1 cellular context compared by ENCODE assay signal in the genomic region with DNA sequence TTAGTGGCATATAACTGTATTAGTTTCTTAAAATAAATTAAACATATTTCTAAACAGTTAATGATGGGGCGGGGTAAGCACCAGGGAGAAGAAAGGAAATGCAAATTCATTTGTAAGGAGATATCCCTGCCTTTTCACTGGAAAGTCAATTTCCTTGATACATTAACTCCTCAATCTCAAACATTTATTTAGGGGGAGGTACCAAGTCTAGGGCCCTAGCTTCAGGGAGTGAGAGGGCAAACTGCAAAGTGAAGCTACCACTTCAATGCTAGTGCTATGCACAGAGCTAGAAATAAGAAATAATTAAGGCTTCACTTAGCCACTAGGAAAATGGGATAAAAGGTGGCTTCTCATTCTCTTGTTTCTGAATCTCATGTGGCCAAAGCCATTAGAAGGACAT.
TF ChIP-seq lines count a peak whose summit lies in the region.

No MANE protein-coding gene starts in this region.

TF ChIP-seq in WTC11, 78 proteins besides CTCF, POLR2A, EP300 and RAD21 (continued from another document):
- TF ChIP-seq, protein P1, sequence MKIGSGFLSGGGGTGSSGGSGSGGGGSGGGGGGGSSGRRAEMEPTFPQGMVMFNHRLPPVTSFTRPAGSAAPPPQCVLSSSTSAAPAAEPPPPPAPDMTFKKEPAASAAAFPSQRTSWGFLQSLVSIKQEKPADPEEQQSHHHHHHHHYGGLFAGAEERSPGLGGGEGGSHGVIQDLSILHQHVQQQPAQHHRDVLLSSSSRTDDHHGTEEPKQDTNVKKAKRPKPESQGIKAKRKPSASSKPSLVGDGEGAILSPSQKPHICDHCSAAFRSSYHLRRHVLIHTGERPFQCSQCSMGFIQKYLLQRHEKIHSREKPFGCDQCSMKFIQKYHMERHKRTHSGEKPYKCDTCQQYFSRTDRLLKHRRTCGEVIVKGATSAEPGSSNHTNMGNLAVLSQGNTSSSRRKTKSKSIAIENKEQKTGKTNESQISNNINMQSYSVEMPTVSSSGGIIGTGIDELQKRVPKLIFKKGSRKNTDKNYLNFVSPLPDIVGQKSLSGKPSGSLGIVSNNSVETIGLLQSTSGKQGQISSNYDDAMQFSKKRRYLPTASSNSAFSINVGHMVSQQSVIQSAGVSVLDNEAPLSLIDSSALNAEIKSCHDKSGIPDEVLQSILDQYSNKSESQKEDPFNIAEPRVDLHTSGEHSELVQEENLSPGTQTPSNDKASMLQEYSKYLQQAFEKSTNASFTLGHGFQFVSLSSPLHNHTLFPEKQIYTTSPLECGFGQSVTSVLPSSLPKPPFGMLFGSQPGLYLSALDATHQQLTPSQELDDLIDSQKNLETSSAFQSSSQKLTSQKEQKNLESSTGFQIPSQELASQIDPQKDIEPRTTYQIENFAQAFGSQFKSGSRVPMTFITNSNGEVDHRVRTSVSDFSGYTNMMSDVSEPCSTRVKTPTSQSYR (CRISPR knock-in tag; IDR thresholded peaks at IDR 0.05): no peak
- TF ChIP-seq, protein P2, sequence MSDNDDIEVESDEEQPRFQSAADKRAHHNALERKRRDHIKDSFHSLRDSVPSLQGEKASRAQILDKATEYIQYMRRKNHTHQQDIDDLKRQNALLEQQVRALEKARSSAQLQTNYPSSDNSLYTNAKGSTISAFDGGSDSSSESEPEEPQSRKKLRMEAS (CRISPR knock-in tag; IDR thresholded peaks at IDR 0.05): no peak
- TF ChIP-seq NR2C2 (CRISPR knock-in tag; IDR thresholded peaks at IDR 0.05) (no peak), NFE2L1 (CRISPR knock-in tag; IDR thresholded peaks at IDR 0.05) (no peak), ZNF416 (CRISPR knock-in tag; IDR thresholded peaks at IDR 0.05) (no peak), JUN (CRISPR knock-in tag; IDR thresholded peaks at IDR 0.05) (no peak), TCF7 (CRISPR knock-in tag; IDR thresholded peaks at IDR 0.05; ENCODE audit: low read depth) (no peak), MYBL2 (CRISPR knock-in tag; IDR thresholded peaks at IDR 0.05) (no peak), NFYB (CRISPR knock-in tag; conservative IDR thresholded peaks at IDR 0.05; ENCODE audit: low read depth) (no peak), ZNF317 (CRISPR knock-in tag; IDR thresholded peaks at IDR 0.05; ENCODE audit: borderline replicate concordance, low read depth) (no peak), NR3C1 (CRISPR knock-in tag; conservative IDR thresholded peaks at IDR 0.05; ENCODE audit: low read depth) (no peak)
- TF ChIP-seq, protein P3, sequence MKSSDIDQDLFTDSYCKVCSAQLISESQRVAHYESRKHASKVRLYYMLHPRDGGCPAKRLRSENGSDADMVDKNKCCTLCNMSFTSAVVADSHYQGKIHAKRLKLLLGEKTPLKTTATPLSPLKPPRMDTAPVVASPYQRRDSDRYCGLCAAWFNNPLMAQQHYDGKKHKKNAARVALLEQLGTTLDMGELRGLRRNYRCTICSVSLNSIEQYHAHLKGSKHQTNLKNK (CRISPR knock-in tag; IDR thresholded peaks at IDR 0.05): no peak
- TF ChIP-seq, protein P4, sequence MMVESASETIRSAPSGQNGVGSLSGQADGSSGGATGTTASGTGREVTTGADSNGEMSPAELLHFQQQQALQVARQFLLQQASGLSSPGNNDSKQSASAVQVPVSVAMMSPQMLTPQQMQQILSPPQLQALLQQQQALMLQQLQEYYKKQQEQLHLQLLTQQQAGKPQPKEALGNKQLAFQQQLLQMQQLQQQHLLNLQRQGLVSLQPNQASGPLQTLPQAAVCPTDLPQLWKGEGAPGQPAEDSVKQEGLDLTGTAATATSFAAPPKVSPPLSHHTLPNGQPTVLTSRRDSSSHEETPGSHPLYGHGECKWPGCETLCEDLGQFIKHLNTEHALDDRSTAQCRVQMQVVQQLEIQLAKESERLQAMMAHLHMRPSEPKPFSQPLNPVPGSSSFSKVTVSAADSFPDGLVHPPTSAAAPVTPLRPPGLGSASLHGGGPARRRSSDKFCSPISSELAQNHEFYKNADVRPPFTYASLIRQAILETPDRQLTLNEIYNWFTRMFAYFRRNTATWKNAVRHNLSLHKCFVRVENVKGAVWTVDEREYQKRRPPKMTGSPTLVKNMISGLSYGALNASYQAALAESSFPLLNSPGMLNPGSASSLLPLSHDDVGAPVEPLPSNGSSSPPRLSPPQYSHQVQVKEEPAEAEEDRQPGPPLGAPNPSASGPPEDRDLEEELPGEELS (CRISPR knock-in tag; IDR thresholded peaks at IDR 0.05): no peak
- TF ChIP-seq, protein P5, sequence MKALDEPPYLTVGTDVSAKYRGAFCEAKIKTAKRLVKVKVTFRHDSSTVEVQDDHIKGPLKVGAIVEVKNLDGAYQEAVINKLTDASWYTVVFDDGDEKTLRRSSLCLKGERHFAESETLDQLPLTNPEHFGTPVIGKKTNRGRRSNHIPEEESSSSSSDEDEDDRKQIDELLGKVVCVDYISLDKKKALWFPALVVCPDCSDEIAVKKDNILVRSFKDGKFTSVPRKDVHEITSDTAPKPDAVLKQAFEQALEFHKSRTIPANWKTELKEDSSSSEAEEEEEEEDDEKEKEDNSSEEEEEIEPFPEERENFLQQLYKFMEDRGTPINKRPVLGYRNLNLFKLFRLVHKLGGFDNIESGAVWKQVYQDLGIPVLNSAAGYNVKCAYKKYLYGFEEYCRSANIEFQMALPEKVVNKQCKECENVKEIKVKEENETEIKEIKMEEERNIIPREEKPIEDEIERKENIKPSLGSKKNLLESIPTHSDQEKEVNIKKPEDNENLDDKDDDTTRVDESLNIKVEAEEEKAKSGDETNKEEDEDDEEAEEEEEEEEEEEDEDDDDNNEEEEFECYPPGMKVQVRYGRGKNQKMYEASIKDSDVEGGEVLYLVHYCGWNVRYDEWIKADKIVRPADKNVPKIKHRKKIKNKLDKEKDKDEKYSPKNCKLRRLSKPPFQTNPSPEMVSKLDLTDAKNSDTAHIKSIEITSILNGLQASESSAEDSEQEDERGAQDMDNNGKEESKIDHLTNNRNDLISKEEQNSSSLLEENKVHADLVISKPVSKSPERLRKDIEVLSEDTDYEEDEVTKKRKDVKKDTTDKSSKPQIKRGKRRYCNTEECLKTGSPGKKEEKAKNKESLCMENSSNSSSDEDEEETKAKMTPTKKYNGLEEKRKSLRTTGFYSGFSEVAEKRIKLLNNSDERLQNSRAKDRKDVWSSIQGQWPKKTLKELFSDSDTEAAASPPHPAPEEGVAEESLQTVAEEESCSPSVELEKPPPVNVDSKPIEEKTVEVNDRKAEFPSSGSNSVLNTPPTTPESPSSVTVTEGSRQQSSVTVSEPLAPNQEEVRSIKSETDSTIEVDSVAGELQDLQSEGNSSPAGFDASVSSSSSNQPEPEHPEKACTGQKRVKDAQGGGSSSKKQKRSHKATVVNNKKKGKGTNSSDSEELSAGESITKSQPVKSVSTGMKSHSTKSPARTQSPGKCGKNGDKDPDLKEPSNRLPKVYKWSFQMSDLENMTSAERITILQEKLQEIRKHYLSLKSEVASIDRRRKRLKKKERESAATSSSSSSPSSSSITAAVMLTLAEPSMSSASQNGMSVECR (CRISPR knock-in tag; IDR thresholded peaks at IDR 0.05; ENCODE audit: borderline replicate concordance): no peak
- TF ChIP-seq, protein P6, sequence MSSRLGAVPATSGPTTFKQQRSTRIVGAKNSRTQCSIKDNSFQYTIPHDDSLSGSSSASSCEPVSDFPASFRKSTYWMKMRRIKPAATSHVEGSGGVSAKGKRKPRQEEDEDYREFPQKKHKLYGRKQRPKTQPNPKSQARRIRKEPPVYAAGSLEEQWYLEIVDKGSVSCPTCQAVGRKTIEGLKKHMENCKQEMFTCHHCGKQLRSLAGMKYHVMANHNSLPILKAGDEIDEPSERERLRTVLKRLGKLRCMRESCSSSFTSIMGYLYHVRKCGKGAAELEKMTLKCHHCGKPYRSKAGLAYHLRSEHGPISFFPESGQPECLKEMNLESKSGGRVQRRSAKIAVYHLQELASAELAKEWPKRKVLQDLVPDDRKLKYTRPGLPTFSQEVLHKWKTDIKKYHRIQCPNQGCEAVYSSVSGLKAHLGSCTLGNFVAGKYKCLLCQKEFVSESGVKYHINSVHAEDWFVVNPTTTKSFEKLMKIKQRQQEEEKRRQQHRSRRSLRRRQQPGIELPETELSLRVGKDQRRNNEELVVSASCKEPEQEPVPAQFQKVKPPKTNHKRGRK (CRISPR knock-in tag; IDR thresholded peaks at IDR 0.05; ENCODE audit: borderline replicate concordance): no peak
- TF ChIP-seq, protein P7, sequence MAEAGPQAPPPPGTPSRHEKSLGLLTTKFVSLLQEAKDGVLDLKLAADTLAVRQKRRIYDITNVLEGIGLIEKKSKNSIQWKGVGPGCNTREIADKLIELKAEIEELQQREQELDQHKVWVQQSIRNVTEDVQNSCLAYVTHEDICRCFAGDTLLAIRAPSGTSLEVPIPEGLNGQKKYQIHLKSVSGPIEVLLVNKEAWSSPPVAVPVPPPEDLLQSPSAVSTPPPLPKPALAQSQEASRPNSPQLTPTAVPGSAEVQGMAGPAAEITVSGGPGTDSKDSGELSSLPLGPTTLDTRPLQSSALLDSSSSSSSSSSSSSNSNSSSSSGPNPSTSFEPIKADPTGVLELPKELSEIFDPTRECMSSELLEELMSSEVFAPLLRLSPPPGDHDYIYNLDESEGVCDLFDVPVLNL (CRISPR knock-in tag; IDR thresholded peaks at IDR 0.05; ENCODE audit: borderline replicate concordance, low read depth): no peak
- TF ChIP-seq, protein P8, sequence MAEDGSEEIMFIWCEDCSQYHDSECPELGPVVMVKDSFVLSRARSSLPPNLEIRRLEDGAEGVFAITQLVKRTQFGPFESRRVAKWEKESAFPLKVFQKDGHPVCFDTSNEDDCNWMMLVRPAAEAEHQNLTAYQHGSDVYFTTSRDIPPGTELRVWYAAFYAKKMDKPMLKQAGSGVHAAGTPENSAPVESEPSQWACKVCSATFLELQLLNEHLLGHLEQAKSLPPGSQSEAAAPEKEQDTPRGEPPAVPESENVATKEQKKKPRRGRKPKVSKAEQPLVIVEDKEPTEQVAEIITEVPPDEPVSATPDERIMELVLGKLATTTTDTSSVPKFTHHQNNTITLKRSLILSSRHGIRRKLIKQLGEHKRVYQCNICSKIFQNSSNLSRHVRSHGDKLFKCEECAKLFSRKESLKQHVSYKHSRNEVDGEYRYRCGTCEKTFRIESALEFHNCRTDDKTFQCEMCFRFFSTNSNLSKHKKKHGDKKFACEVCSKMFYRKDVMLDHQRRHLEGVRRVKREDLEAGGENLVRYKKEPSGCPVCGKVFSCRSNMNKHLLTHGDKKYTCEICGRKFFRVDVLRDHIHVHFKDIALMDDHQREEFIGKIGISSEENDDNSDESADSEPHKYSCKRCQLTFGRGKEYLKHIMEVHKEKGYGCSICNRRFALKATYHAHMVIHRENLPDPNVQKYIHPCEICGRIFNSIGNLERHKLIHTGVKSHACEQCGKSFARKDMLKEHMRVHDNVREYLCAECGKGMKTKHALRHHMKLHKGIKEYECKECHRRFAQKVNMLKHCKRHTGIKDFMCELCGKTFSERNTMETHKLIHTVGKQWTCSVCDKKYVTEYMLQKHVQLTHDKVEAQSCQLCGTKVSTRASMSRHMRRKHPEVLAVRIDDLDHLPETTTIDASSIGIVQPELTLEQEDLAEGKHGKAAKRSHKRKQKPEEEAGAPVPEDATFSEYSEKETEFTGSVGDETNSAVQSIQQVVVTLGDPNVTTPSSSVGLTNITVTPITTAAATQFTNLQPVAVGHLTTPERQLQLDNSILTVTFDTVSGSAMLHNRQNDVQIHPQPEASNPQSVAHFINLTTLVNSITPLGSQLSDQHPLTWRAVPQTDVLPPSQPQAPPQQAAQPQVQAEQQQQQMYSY (CRISPR knock-in tag; IDR thresholded peaks at IDR 0.05): no peak
